In genomic region chrX:39619182-39620009, GRCh38 we compare ENCODE assay signal across 1 cellular context.
TF ChIP-seq lines count a peak whose summit lies in the region.

No MANE protein-coding gene starts in this region.

TF ChIP-seq in HepG2, 621 proteins besides CTCF, POLR2A, EP300 and RAD21 (continued from another document):
- no peak for TF ChIP-seq SIN3A (IDR thresholded peaks at IDR 0.05; ENCODE audit: borderline replicate concordance, low read depth, low read length)
- no peak for TF ChIP-seq PAWR (CRISPR knock-in tag; IDR thresholded peaks at IDR 0.05; ENCODE audit: borderline replicate concordance)
- TF ChIP-seq STAG1 (CRISPR knock-in tag; IDR thresholded peaks at IDR 0.05), result no peak
- TF ChIP-seq AFF4 (CRISPR knock-in tag; IDR thresholded peaks at IDR 0.05), result no peak
- no peak for TF ChIP-seq ZNF652 (CRISPR knock-in tag; IDR thresholded peaks at IDR 0.05; ENCODE audit: borderline replicate concordance, low read depth)
- TF ChIP-seq ISX (CRISPR knock-in tag; conservative IDR thresholded peaks at IDR 0.05), result no peak
- no peak for TF ChIP-seq SNAPC5 (CRISPR knock-in tag; IDR thresholded peaks at IDR 0.05; ENCODE audit: borderline replicate concordance)
- no peak for TF ChIP-seq SMAD9 (CRISPR knock-in tag; IDR thresholded peaks at IDR 0.05)
- TF ChIP-seq ZNF562 (CRISPR knock-in tag; IDR thresholded peaks at IDR 0.05; ENCODE audit: borderline replicate concordance), result no peak
